Comparison of ENCODE assay signal across 1 cellular context in the genomic region with DNA sequence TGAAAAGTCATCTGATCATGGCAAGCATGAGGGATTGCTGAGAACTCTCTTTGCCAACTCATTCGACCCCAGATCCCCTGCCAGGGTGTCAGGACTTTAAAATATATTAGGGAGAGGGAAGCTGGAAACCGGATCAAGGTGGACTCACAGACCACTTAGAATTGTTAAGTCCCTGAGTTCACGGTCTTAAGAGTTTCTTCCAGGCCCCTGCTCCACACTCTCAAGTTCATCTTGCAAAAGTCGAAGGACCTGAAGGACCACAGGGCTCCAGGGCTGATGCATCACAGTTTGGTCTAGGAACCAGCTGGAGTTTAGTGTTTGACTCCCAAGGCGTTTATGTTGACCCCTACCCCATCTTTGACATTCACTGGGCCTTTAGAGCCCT.
TF ChIP-seq lines count a peak whose summit lies in the region.

No MANE protein-coding gene starts in this region.

TF ChIP-seq in GM23338, 12 proteins besides CTCF, POLR2A, EP300 and RAD21 (continued from another document):
- TF ChIP-seq, protein P1, sequence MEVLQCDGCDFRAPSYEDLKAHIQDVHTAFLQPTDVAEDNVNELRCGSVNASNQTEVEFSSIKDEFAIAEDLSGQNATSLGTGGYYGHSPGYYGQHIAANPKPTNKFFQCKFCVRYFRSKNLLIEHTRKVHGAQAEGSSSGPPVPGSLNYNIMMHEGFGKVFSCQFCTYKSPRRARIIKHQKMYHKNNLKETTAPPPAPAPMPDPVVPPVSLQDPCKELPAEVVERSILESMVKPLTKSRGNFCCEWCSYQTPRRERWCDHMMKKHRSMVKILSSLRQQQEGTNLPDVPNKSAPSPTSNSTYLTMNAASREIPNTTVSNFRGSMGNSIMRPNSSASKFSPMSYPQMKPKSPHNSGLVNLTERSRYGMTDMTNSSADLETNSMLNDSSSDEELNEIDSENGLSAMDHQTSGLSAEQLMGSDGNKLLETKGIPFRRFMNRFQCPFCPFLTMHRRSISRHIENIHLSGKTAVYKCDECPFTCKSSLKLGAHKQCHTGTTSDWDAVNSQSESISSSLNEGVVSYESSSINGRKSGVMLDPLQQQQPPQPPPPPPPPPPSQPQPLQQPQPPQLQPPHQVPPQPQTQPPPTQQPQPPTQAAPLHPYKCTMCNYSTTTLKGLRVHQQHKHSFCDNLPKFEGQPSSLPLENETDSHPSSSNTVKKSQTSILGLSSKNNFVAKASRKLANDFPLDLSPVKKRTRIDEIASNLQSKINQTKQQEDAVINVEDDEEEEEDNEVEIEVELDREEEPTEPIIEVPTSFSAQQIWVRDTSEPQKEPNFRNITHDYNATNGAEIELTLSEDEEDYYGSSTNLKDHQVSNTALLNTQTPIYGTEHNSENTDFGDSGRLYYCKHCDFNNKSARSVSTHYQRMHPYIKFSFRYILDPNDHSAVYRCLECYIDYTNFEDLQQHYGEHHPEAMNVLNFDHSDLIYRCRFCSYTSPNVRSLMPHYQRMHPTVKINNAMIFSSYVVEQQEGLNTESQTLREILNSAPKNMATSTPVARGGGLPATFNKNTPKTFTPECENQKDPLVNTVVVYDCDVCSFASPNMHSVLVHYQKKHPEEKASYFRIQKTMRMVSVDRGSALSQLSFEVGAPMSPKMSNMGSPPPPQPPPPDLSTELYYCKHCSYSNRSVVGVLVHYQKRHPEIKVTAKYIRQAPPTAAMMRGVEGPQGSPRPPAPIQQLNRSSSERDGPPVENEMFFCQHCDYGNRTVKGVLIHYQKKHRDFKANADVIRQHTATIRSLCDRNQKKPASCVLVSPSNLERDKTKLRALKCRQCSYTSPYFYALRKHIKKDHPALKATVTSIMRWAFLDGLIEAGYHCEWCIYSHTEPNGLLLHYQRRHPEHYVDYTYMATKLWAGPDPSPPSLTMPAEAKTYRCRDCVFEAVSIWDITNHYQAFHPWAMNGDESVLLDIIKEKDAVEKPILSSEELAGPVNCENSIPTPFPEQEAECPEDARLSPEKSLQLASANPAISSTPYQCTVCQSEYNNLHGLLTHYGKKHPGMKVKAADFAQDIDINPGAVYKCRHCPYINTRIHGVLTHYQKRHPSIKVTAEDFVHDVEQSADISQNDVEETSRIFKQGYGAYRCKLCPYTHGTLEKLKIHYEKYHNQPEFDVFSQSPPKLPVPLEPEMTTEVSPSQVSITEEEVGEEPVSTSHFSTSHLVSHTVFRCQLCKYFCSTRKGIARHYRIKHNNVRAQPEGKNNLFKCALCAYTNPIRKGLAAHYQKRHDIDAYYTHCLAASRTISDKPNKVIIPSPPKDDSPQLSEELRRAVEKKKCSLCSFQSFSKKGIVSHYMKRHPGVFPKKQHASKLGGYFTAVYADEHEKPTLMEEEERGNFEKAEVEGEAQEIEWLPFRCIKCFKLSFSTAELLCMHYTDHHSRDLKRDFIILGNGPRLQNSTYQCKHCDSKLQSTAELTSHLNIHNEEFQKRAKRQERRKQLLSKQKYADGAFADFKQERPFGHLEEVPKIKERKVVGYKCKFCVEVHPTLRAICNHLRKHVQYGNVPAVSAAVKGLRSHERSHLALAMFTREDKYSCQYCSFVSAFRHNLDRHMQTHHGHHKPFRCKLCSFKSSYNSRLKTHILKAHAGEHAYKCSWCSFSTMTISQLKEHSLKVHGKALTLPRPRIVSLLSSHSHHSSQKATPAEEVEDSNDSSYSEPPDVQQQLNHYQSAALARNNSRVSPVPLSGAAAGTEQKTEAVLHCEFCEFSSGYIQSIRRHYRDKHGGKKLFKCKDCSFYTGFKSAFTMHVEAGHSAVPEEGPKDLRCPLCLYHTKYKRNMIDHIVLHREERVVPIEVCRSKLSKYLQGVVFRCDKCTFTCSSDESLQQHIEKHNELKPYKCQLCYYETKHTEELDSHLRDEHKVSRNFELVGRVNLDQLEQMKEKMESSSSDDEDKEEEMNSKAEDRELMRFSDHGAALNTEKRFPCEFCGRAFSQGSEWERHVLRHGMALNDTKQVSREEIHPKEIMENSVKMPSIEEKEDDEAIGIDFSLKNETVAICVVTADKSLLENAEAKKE (CRISPR knock-in tag; IDR thresholded peaks at IDR 0.05) = no peak
- no peak for TF ChIP-seq ZNF114 (CRISPR knock-in tag; IDR thresholded peaks at IDR 0.05)
- TF ChIP-seq POLR2AphosphoS5 (IDR thresholded peaks at IDR 0.05; ENCODE audit: low read depth) = no peak
- TF ChIP-seq CREB1 (CRISPR knock-in tag; IDR thresholded peaks at IDR 0.05; ENCODE audit: low read depth) = no peak
